27 cellular contexts compared by ENCODE assay signal in the genomic region with DNA sequence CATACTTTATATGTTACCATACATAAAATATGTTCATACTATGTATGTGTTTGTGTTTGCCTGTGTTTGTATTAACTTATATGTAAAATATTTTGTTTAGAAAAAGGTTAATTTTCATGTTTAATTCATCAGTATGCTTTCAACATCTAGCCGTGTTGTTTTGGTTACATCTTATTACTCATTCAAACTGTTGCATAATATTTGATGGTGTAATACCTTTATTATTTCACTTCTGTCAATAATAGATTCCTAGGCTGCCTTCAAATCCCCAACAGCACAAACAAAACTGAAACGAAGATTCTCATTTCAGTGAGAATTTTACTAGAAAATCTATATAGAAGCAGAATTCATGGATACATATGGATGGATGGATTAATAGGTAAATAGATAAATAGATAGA.
DNase-seq lines count a peak whose midpoint lies in the region; ATAC-seq, FAIRE-seq and TF ChIP-seq lines count a peak whose summit lies in the region.
"Had no signal": no experiment of that assay in that cellular context is flagged by ENCODE, and none has a peak within 500 bp of the region (broad histone marks: within the 10 kb centered on the region; RNA-seq: fewer than 3 reads in every experiment).

No MANE protein-coding gene starts in this region.

- H3K27ac ChIP-seq in IMR-90 (ENCODE audit: insufficient read depth, low read length) (peak overlapping the region; percentile 83; the same call in 1 of the 2 replicates), mesenchymal stem cell (ENCODE audit: low read length, poor library complexity, severe bottlenecking) (no peak overlapping the region), adrenal gland (no peak overlapping the region)
- H3K27ac ChIP-seq: lower lobe of right lung, skin epidermis, stomach, transverse colon had no signal

- WGBS in IMR-90 (ENCODE audit: extremely low coverage in 2 of 2, insufficient read length in 1 of 2), 2 experiments, result no CpG with 5 or more reads among the region's 2 CpGs
- WGBS in mesenchymal stem cell, result no CpG with 5 or more reads among the region's 2 CpGs
- WGBS in adrenal gland, 4 donors, result 16 to 21% (median 20%) methylated on average over 2 of the region's 2 CpGs

- no peak overlapping the region for H3K56ac ChIP-seq in IMR-90 (ENCODE audit: extremely low read depth, insufficient read depth, low read length)

- dilution Hi-C loops in IMR-90 (cut with HindIII; ENCODE audit: low sequenced_read_pairs, unreplicated experiment), result no loop called here

- no peaks in the 10 kb centered on the region for H4K20me1 ChIP-seq in IMR-90 (ENCODE audit: insufficient read depth, low read length)

- no peak overlapping the region; the same call in 1 of the 2 replicates for H3K4ac ChIP-seq in IMR-90 (ENCODE audit: low read depth, low read length)
- H3K4ac ChIP-seq in mesenchymal stem cell (ENCODE audit: low read depth in 1 of 2, low read length in 2 of 2), result no peak overlapping the region

- in situ Hi-C loops in IMR-90 (cut with MboI; ENCODE audit: low sequenced_read_pairs), result no loop called here

- TF ChIP-seq POLR2A in IMR-90 (IDR thresholded peaks at IDR 0.05; ENCODE audit: low read depth, low read length) (no peak), adrenal gland (IDR thresholded peaks at IDR 0.05) (no peak)

- no peak overlapping the region for H2AFZ ChIP-seq in IMR-90 (replicated peaks; ENCODE audit: low read length, poor library complexity)
- H2AFZ ChIP-seq in mesenchymal stem cell (ENCODE audit: low read depth, low read length), result no peak overlapping the region

- peak overlapping the region; percentile 91 for H2BK5ac ChIP-seq in IMR-90 (ENCODE audit: low read depth, low read length, poor library complexity, severe bottlenecking)
- H2BK5ac ChIP-seq in mesenchymal stem cell (ENCODE audit: low read depth, low read length, poor library complexity, severe bottlenecking), result no peak overlapping the region

- TF ChIP-seq CTCF in D721Med (IDR thresholded peaks at IDR 0.05; ENCODE audit: insufficient read depth, missing control alignments), result no peak
- no peak for TF ChIP-seq CTCF in IMR-90 (conservative IDR thresholded peaks at IDR 0.05; ENCODE audit: low read depth, low read length)
- TF ChIP-seq CTCF in choroid plexus epithelial cell (conservative IDR thresholded peaks at IDR 0.05; ENCODE audit: low read depth, low read length), result no peak
- TF ChIP-seq CTCF in GM20000 (IDR thresholded peaks at IDR 0.05; ENCODE audit: extremely low read depth, missing control alignments), result no peak
- no peak for TF ChIP-seq CTCF in adrenal gland (IDR thresholded peaks at IDR 0.05)

- 0 out of 2 replicates have a peak overlapping the region, but pooled peaks have one; percentile 76 for H4K5ac ChIP-seq in IMR-90 (ENCODE audit: low read depth, low read length)

- H3K9me3 ChIP-seq in IMR-90 (ENCODE audit: control insufficient read depth, insufficient read depth, low read length) (peaks cover 2% of the 10 kb centered on the region), mesenchymal stem cell (ENCODE audit: control insufficient read depth, low read length) (no peaks in the 10 kb centered on the region), adrenal gland (replicated peaks in 1 of 3) (no peaks in the 10 kb centered on the region)
- H3K9me3 ChIP-seq: lower lobe of right lung, MG63 had no signal

- H3K4me3 ChIP-seq in IMR-90 (ENCODE audit: insufficient read depth, low read depth, low read length), result no peak overlapping the region
- H3K4me3 ChIP-seq in choroid plexus epithelial cell (ENCODE audit: low read depth, low read length), result no peak overlapping the region
- H3K4me3 ChIP-seq in mesenchymal stem cell (ENCODE audit: insufficient read depth in 1 of 2, low read depth in 1 of 2, low read length in 2 of 2), result no peak overlapping the region
- H3K4me3 ChIP-seq in adrenal gland, result no peak overlapping the region
- H3K4me3 ChIP-seq: lower lobe of right lung, MG63, skin epidermis, stomach, transverse colon had no signal

- peak; percentile 53 for FAIRE-seq in D721Med (lab: Jason Lieb, UNC)
- FAIRE-seq: GM12892 had no signal

- ATAC-seq in IMR-90 (ENCODE audit: low read depth) (peak; percentile 54), HG03432 (IDR thresholded peaks at IDR 0.05; ENCODE audit: unreplicated experiment) (no peak)
- ATAC-seq: lower lobe of right lung had no signal

- H3K9ac ChIP-seq in IMR-90 (ENCODE audit: low read depth, low read length) (no peak overlapping the region), mesenchymal stem cell (ENCODE audit: low read length) (no peak overlapping the region)

- H3K4me1 ChIP-seq in IMR-90 (ENCODE audit: control insufficient read depth, insufficient read depth, low read length), result no peaks in the 10 kb centered on the region; the same call in 1 of the 2 replicates
- no peaks in the 10 kb centered on the region for H3K4me1 ChIP-seq in mesenchymal stem cell (ENCODE audit: control insufficient read depth, insufficient read depth, low read depth, low read length)
- peaks cover 0 to 6% of the 10 kb centered on the region in 2 donors for H3K4me1 ChIP-seq in adrenal gland (replicated peaks in 1 of 2)
- H3K4me1 ChIP-seq: lower lobe of right lung, stomach, transverse colon had no signal

- H2BK12ac ChIP-seq in mesenchymal stem cell (ENCODE audit: low read length in 2 of 2), result no peak overlapping the region

- H3K9me1 ChIP-seq in IMR-90 (ENCODE audit: insufficient read depth, low read length), result no peaks in the 10 kb centered on the region

- peak overlapping the region; percentile 68; the same call in 1 of the 2 replicates for H2BK120ac ChIP-seq in IMR-90 (ENCODE audit: low read depth, low read length)
- no peak overlapping the region for H2BK120ac ChIP-seq in mesenchymal stem cell (ENCODE audit: low read depth, low read length)

- DNase-seq in D721Med (ENCODE audit: insufficient read length, low spot score), result no peak
- DNase-seq in IMR-90, result peak; percentile 74
- peak; percentile 75 for DNase-seq in choroid plexus epithelial cell (ENCODE audit: low read depth)
- peak; percentile 49 for DNase-seq in mesenchymal stem cell
- DNase-seq in GM20000 (ENCODE audit: low spot score), result no peak
- no peak for DNase-seq in adrenal gland
- DNase-seq: activated CD4-positive, alpha-beta T cell treated with anti-CD3 and anti-CD28 coated beads for 48 hours; activated CD8-positive, alpha-beta memory T cell treated with anti-CD3 and anti-CD28 coated beads for 24 hours; activated gamma-delta T cell; activated T-cell treated with anti-CD3 and anti-CD28 coated beads, Interleukin-2, amount 50 U/mL, for 1 hour; Calu3; DND-41; H7; KBM-7; lower lobe of right lung; MG63; NCI-H1417 treated with DMSO at 0.1 percent for 48 hours; NCI-H2081 treated with DMSO at 0.1 percent for 48 hours; NCI-H345; NCI-H82; Right ventricle myocardium superior; stimulated activated CD8-positive, alpha-beta memory T cell treated with anti-CD3 and anti-CD28 coated beads, Interleukin-4, amount 100 ng/mL, for 48 hours; stomach; transverse colon had no signal

- H2BK20ac ChIP-seq in IMR-90 (ENCODE audit: low read depth, low read length), result no peak overlapping the region

- POLR2A ChIA-PET in IMR-90 (lab: Charles Lee; ENCODE audit: unreplicated experiment), result no interaction called here

- CTCF ChIA-PET in IMR-90 (lab: Yijun Ruan, JAX), result interaction anchor here (1.0 kb wide), 1 partner anchor 13 kb away, joined by 3 read pairs; no protein-coding TSS in a partner anchor

- no peak overlapping the region for H3K14ac ChIP-seq in IMR-90 (replicated peaks; ENCODE audit: low read depth, low read length)
- H3K14ac ChIP-seq in mesenchymal stem cell (ENCODE audit: low read length in 2 of 2), result no peak overlapping the region

- no peaks in the 10 kb centered on the region for H3K79me1 ChIP-seq in IMR-90 (ENCODE audit: low read depth in 1 of 2, low read length in 2 of 2)
- H3K79me1 ChIP-seq in mesenchymal stem cell (replicated peaks; ENCODE audit: low read length, poor library complexity, severe bottlenecking), result no peaks in the 10 kb centered on the region

- intact Hi-C loops in IMR-90 (cut with micrococcal nuclease) (no loop called here), adrenal gland (cut with DNase I) (no loop called here)

- H3K18ac ChIP-seq in IMR-90 (ENCODE audit: low read depth, low read length) (peak overlapping the region; percentile 97), mesenchymal stem cell (ENCODE audit: low read depth in 1 of 2, low read length in 2 of 2) (no peak overlapping the region)

- TF ChIP-seq RAD21 in IMR-90 (IDR thresholded peaks at IDR 0.05; ENCODE audit: low read length), result no peak

- H3K4me2 ChIP-seq in IMR-90 (ENCODE audit: low read depth, low read length) (peak overlapping the region; percentile 59; the same call in 1 of the 2 replicates), mesenchymal stem cell (ENCODE audit: low read length, poor library complexity, severe bottlenecking) (no peak overlapping the region)

- H3K27me3 ChIP-seq in IMR-90 (ENCODE audit: control insufficient read depth, insufficient read depth, low read length) (no peaks in the 10 kb centered on the region), mesenchymal stem cell (ENCODE audit: control insufficient read depth in 1 of 2, insufficient read depth in 1 of 2, low read length in 2 of 2) (no peaks in the 10 kb centered on the region), adrenal gland (no peaks in the 10 kb centered on the region)
- H3K27me3 ChIP-seq: MG63, stomach, transverse colon had no signal

- H2BK15ac ChIP-seq in IMR-90 (ENCODE audit: low read depth, low read length) (no peak overlapping the region), mesenchymal stem cell (ENCODE audit: low read depth, poor library complexity, severe bottlenecking) (no peak overlapping the region)

- no peak overlapping the region for H2AK9ac ChIP-seq in IMR-90 (replicated peaks; ENCODE audit: low read depth, low read length, poor library complexity)

- H3K23ac ChIP-seq in IMR-90 (ENCODE audit: low read depth, low read length) (no peak overlapping the region), mesenchymal stem cell (ENCODE audit: low read length in 2 of 2) (no peak overlapping the region)

- H2AK5ac ChIP-seq in IMR-90 (ENCODE audit: low read depth, low read length) (no peak overlapping the region), mesenchymal stem cell (ENCODE audit: low read length, severe bottlenecking) (no peak overlapping the region)

- H4K91ac ChIP-seq in IMR-90 (ENCODE audit: insufficient read depth, low read depth, low read length) (no peak overlapping the region), mesenchymal stem cell (ENCODE audit: low read length) (no peak overlapping the region)

- no TSS peak for BruUV-seq in IMR-90 (replicated peaks; lab: Mats Ljungman, UMichigan)

- no peaks in the 10 kb centered on the region for H3K36me3 ChIP-seq in IMR-90 (ENCODE audit: control insufficient read depth, insufficient read depth, low read length)
- no peaks in the 10 kb centered on the region for H3K36me3 ChIP-seq in mesenchymal stem cell (ENCODE audit: control insufficient read depth in 1 of 2, insufficient read depth in 2 of 2, low read depth in 1 of 2, low read length in 2 of 2)
- H3K36me3 ChIP-seq in adrenal gland (replicated peaks in 1 of 2), result no peaks in the 10 kb centered on the region
- H3K36me3 ChIP-seq: lower lobe of right lung, MG63, stomach, transverse colon had no signal

- no peak overlapping the region; a peak in 1 of 4 replicates for H4K8ac ChIP-seq in IMR-90 (ENCODE audit: low read depth in 2 of 2, low read length in 2 of 2)
- no peak overlapping the region for H4K8ac ChIP-seq in mesenchymal stem cell (ENCODE audit: low read length)

TF ChIP-seq in IMR-90, 13 proteins besides CTCF, POLR2A, EP300 and RAD21 (continues in another document):
- no peak for TF ChIP-seq RFX5 (IDR thresholded peaks at IDR 0.05; ENCODE audit: low read depth, low read length)
- TF ChIP-seq CEBPB (IDR thresholded peaks at IDR 0.05; ENCODE audit: low read depth, low read length), result peak; percentile 98

Comparison
In these comparisons a context has a peak if more than half of its experiments do, and no peak if none do; other contexts are left out.
1. DNase-seq: peak in IMR-90 (single experiment), choroid plexus epithelial cell (single experiment) and mesenchymal stem cell (single experiment); none in D721Med (single experiment), GM20000 (single experiment) and adrenal gland (0 of 7).